8 cellular contexts compared by ENCODE assay signal in genomic region chr12:54417712-54418440, GRCh38. TPM values are rescaled to one million over a fixed set of nuclear protein-coding genes. Genes with fewer than 3 reads are reported as not detected.
DNase-seq lines count a peak whose midpoint lies in the region; ATAC-seq and TF ChIP-seq lines count a peak whose summit lies in the region.

No MANE protein-coding gene starts in this region.

- peak; percentile 28 to 37 for DNase-seq in activated T-cell treated with anti-CD3 and anti-CD28 coated beads, Interleukin-2, amount 50 U/mL, for 72 hours
- DNase-seq in right atrium auricular region (ENCODE audit: low spot score) (no peak), D341Med (ENCODE audit: low spot score) (no peak), NCI-H510A (lab: John Stamatoyannopoulos, UW) (no peak), GDM1 (lab: John Stamatoyannopoulos, UW) (no peak)

- ATAC-seq in activated T-cell treated with anti-CD3 and anti-CD28 coated beads, Interleukin-2, amount 50 U/mL, for 72 hours (replicated peaks in 1 of 2) = peak; percentile 21 to 31
- ATAC-seq in HG03469 (IDR thresholded peaks at IDR 0.05; ENCODE audit: unreplicated experiment) = no peak

- H3K27ac ChIP-seq in HUES48 (ENCODE audit: low read depth, low read length) (no peak overlapping the region), right atrium auricular region (peak overlapping the region; percentile 95 to 98), skeletal muscle tissue (ENCODE audit: low read depth, low read length) (peak overlapping the region; percentile 88)

- H3K4me1 ChIP-seq in HUES48 (ENCODE audit: control insufficient read depth, insufficient read depth, low read length) (peaks cover 31% of the 10 kb centered on the region), right atrium auricular region (peaks cover 0 to 84% of the 10 kb centered on the region in 2 donors), skeletal muscle tissue (ENCODE audit: control insufficient read depth in 3 of 3, insufficient read depth in 3 of 3, low read length in 3 of 3) (peaks cover 53 to 58% (median 54%) of the 10 kb centered on the region in 3 donors)

- peak overlapping the region; percentile 75 to 95 for H3K4me3 Mint-ChIP-seq in activated T-cell treated with anti-CD3 and anti-CD28 coated beads, Interleukin-2, amount 50 U/mL, for 72 hours

- H3K9me3 ChIP-seq in HUES48 (ENCODE audit: control insufficient read depth, insufficient read depth, low read length) (no peaks in the 10 kb centered on the region), right atrium auricular region (no peaks in the 10 kb centered on the region), skeletal muscle tissue (ENCODE audit: control insufficient read depth in 3 of 3, low read length in 3 of 3) (no peaks in the 10 kb centered on the region)

- no peaks in the 10 kb centered on the region for H3K9me3 Mint-ChIP-seq in activated T-cell treated with anti-CD3 and anti-CD28 coated beads, Interleukin-2, amount 50 U/mL, for 72 hours

- H3K36me3 Mint-ChIP-seq in activated T-cell treated with anti-CD3 and anti-CD28 coated beads, Interleukin-2, amount 50 U/mL, for 72 hours (ENCODE audit: insufficient read depth in 2 of 2) = peaks cover 4% of the 10 kb centered on the region in 2 donors

- TF ChIP-seq CTCF in right atrium auricular region (IDR thresholded peaks at IDR 0.05) = no peak

- H3K27me3 ChIP-seq in HUES48 (ENCODE audit: control insufficient read depth, insufficient read depth, low read length) (peaks cover 52% of the 10 kb centered on the region), right atrium auricular region (no peaks in the 10 kb centered on the region), skeletal muscle tissue (ENCODE audit: control insufficient read depth in 3 of 3, insufficient read depth in 3 of 3, low read length in 3 of 3) (no peaks in the 10 kb centered on the region)

- H3K27ac Mint-ChIP-seq in activated T-cell treated with anti-CD3 and anti-CD28 coated beads, Interleukin-2, amount 50 U/mL, for 72 hours = peak overlapping the region; percentile 85

- no peak overlapping the region for H3K9ac ChIP-seq in HUES48 (ENCODE audit: low read depth, low read length)
- peak overlapping the region; percentile 79 to 89 (median 80) for H3K9ac ChIP-seq in skeletal muscle tissue (ENCODE audit: low read depth in 1 of 3, low read length in 3 of 3)

- no peaks in the 10 kb centered on the region for H3K27me3 Mint-ChIP-seq in activated T-cell treated with anti-CD3 and anti-CD28 coated beads, Interleukin-2, amount 50 U/mL, for 72 hours (ENCODE audit: low read depth)

- H3K4me3 ChIP-seq in HUES48 (ENCODE audit: low read depth, low read length) (peak overlapping the region; percentile 82), right atrium auricular region (peak overlapping the region; percentile 97 to 99), skeletal muscle tissue (ENCODE audit: low read length in 3 of 3) (peak overlapping the region; percentile 81 to 86 (median 85))

- H3K36me3 ChIP-seq in HUES48 (ENCODE audit: control insufficient read depth, insufficient read depth, low read length) (no peaks in the 10 kb centered on the region), right atrium auricular region (peaks cover 4% of the 10 kb centered on the region), skeletal muscle tissue (ENCODE audit: control insufficient read depth in 3 of 3, insufficient read depth in 3 of 3, low read length in 3 of 3) (no peaks in the 10 kb centered on the region)

- peaks cover 60% of the 10 kb centered on the region for H3K4me1 Mint-ChIP-seq in activated T-cell treated with anti-CD3 and anti-CD28 coated beads, Interleukin-2, amount 50 U/mL, for 72 hours (ENCODE audit: low read depth)

RNA-seq across cellular contexts. Expression of gene ITGA5, which starts 1.2 kb away (rescaled TPM):
- total RNA-seq in activated T-cell treated with anti-CD3 and anti-CD28 coated beads, Interleukin-2, amount 50 U/mL, for 72 hours = 10 to 100 TPM; 20.6 to 27.4 TPM
- total RNA-seq in right atrium auricular region = 100 to 1,000 TPM in 1 of 2 donors, 10 to 100 TPM in 1; 80.5 to 144 TPM
- total RNA-seq in skeletal muscle tissue = 78.8 TPM

RNA-seq across cellular contexts. Expression of gene ZNF385A, which starts 33.3 kb away (rescaled TPM):
- total RNA-seq in activated T-cell treated with anti-CD3 and anti-CD28 coated beads, Interleukin-2, amount 50 U/mL, for 72 hours = 1 to 10 TPM; 1.3 to 2.8 TPM
- total RNA-seq in right atrium auricular region (10 to 100 TPM in 1 of 2 donors, 1 to 10 TPM in 1; 6.7 to 12.7 TPM), skeletal muscle tissue (3.7 TPM)

RNA-seq across cellular contexts. Expression of gene GPR84, which starts 53.6 kb away (rescaled TPM):
- total RNA-seq in activated T-cell treated with anti-CD3 and anti-CD28 coated beads, Interleukin-2, amount 50 U/mL, for 72 hours = 10 to 100 TPM in 1 of 2 donors, 1 to 10 TPM in 1; 3.8 to 16.0 TPM
- under 1 TPM in 1 of 2 donors, not detected in 1; 0.43 TPM for total RNA-seq in right atrium auricular region
- total RNA-seq in skeletal muscle tissue = not detected

RNA-seq across cellular contexts. Expression of gene GTSF1, which starts 55.5 kb away (rescaled TPM):
- 10 to 100 TPM in 1 of 2 donors, 1 to 10 TPM in 1; 8.5 to 12.4 TPM for total RNA-seq in activated T-cell treated with anti-CD3 and anti-CD28 coated beads, Interleukin-2, amount 50 U/mL, for 72 hours
- total RNA-seq in right atrium auricular region (not detected), skeletal muscle tissue (not detected)

Comparison
In these comparisons a context has a peak if more than half of its experiments do, and no peak if none do; other contexts are left out.
1. DNase-seq: peak in activated T-cell treated with anti-CD3 and anti-CD28 coated beads, Interleukin-2, amount 50 U/mL, for 72 hours (2 of 2); none in right atrium auricular region (single experiment), D341Med (single experiment), NCI-H510A (single experiment) and GDM1 (single experiment).
2. Peak in every context shown above with its lines, with median percentiles within 50 percentile points of each other: H3K4me3 ChIP-seq.